Comparison of ENCODE assay signal across 8 cellular contexts in the genomic region with DNA sequence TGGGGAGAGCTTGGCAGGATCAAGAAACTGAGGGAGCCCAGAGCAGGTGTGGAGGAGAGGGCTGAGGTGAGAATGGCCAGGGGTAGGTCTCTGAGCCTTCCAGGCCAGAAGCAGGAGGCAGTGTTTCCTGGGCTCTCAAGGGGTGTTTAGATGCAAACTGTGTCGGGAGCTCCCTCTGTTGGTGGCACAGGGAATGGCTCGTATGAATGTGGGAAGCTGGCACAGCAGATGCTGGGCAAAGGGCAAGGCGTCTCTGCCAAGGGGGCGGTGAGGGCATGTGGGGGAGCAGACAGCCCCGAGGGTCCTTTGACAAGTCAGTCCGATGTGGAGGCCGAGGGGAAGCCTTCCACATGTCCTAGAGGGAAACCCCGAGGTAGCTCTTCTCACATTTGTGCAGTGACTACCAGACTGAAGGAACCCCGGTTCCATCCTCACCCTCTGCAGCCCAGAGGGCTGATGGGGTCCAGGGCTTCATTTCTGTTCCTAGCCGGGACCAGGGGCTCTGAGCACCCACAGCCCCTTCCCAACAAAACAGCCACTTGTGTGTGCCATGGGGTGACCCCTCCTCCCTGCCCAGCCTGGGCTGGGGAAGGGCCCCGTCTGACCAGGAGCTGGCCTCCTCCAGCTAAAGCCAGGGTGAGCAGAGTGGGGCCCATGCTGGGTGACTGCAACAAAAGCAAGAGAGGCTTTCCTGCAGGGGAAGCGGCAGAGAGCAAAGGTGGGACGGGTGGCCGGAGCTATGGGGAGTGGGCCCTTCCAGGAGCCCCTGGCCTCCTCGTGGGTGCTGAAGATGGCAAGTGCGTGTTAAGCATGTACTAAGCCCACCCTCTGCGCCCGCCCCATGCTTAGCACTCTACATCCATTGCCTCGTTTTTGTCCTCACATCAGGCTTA.
A peak's percentile ranks its signal among the peaks of the same experiment; 100 is the strongest.
DNase-seq lines count a peak whose midpoint lies in the region; ATAC-seq and TF ChIP-seq lines count a peak whose summit lies in the region.

No MANE protein-coding gene starts in this region.

- no peak overlapping the region for H2AFZ ChIP-seq in HCT116 (ENCODE audit: low read depth, low read length, poor library complexity, severe bottlenecking)

- H3K9me3 Mint-ChIP-seq in activated CD4-positive, alpha-beta T cell treated with anti-CD3 and anti-CD28 coated beads, Interleukin-2, amount 10 ng/mL, durations not matched to agents 7 days and 5 days, result no peaks in the 10 kb centered on the region

- TF ChIP-seq CTCF in HCT116 (IDR thresholded peaks at IDR 0.05 in 2 of 3, conservative IDR thresholded peaks at IDR 0.05 in 1 of 3; ENCODE audit: borderline replicate concordance in 1 of 3, insufficient read depth in 1 of 3, low read depth in 2 of 3, low read length in 2 of 3), result peak; percentile 91 to 95 (median 94)
- TF ChIP-seq CTCF in lower leg skin (IDR thresholded peaks at IDR 0.05), result peak in 1 of 3 donors; percentile 80

- peak; percentile 93 for TF ChIP-seq RAD21 in HCT116 (IDR thresholded peaks at IDR 0.05; ENCODE audit: low read depth)

- H3K4me1 ChIP-seq in HCT116 (ENCODE audit: control insufficient read depth in 1 of 2, insufficient read depth in 2 of 2, low read length in 2 of 2), result no peaks in the 10 kb centered on the region

- H3K9me3 ChIP-seq in HCT116 (ENCODE audit: control insufficient read depth in 1 of 2, insufficient read depth in 1 of 2, low read depth in 1 of 2, low read length in 2 of 2), result no peaks in the 10 kb centered on the region

- WGBS in lower leg skin, 2 donors, result 53 to 59% methylated on average over 18 to 19 of the region's 19 CpGs

- H3K4me3 ChIP-seq in HCT116 (replicated peaks in 1 of 2; ENCODE audit: low read depth in 1 of 2, low read length in 2 of 2), result no peak overlapping the region
- no peak overlapping the region for H3K4me3 ChIP-seq in lower leg skin (ENCODE audit: low read depth, poor library complexity, severe bottlenecking)

- BruUV-seq in HCT116 (replicated peaks; lab: Mats Ljungman, UMichigan), result no TSS peak

- intact Hi-C loops in HCT116 (cut with micrococcal nuclease), result loop anchor here (1.0 to 5.0 kb wide), 3 partner anchors 249 to 653 kb away; no protein-coding TSS in a partner anchor
- intact Hi-C loops in lower leg skin (cut with DNase I; ENCODE audit: low total_unique reads), result loop anchor here (5.0 kb wide), 2 partner anchors 198 to 383 kb away; a partner anchor contains a TSS

- ATAC-seq in HCT116 (peak; percentile 93), HG03025 (IDR thresholded peaks at IDR 0.05; ENCODE audit: low FRiP score, unreplicated experiment) (no peak)

- H3K27me3 Mint-ChIP-seq in activated CD4-positive, alpha-beta T cell treated with anti-CD3 and anti-CD28 coated beads, Interleukin-2, amount 10 ng/mL, durations not matched to agents 7 days and 5 days, result peaks cover 2% of the 10 kb centered on the region

- no peak overlapping the region for H3K4me3 Mint-ChIP-seq in activated CD4-positive, alpha-beta T cell treated with anti-CD3 and anti-CD28 coated beads, Interleukin-2, amount 10 ng/mL, durations not matched to agents 7 days and 5 days

- no peaks in the 10 kb centered on the region for H4K20me1 ChIP-seq in HCT116 (ENCODE audit: insufficient read depth)

- H3K4me2 ChIP-seq in HCT116 (ENCODE audit: low read length), result no peak overlapping the region

- POLR2A ChIA-PET in HCT116 (lab: Charles Lee), result no interaction called here
- POLR2A ChIA-PET in activated CD4-positive, alpha-beta T cell treated with anti-CD3 and anti-CD28 coated beads, Interleukin-2, amount 10 ng/mL, durations not matched to agents 7 days and 5 days (lab: Charles Lee), result no interaction called here

- no peak overlapping the region for H3K27ac Mint-ChIP-seq in activated CD4-positive, alpha-beta T cell treated with anti-CD3 and anti-CD28 coated beads, Interleukin-2, amount 10 ng/mL, durations not matched to agents 7 days and 5 days

- no peaks in the 10 kb centered on the region for H3K79me2 ChIP-seq in HCT116 (ENCODE audit: insufficient read depth, low read length)

- H3K9ac ChIP-seq in HCT116 (ENCODE audit: low read length), result no peak overlapping the region

- DNase-seq in COLO829 (ENCODE audit: low spot score), result peak; percentile 72
- DNase-seq in HCT116 (ENCODE audit: low read depth, low spot score), result peak; percentile 50
- peak; percentile 78 for DNase-seq in NCI-H460 (ENCODE audit: extremely low read depth, low read depth)
- peak; percentile 75 for DNase-seq in activated CD4-positive, alpha-beta T cell treated with anti-CD3 and anti-CD28 coated beads, Interleukin-2, amount 10 ng/mL, durations not matched to agents 7 days and 5 days
- DNase-seq in dedifferentiated amniotic fluid mesenchymal stem cell (ENCODE audit: extremely low spot score), result peak; percentile 67
- peak; percentile 77 to 95 for DNase-seq in lower leg skin (ENCODE audit: low spot score in 2 of 2)
- DNase-seq in stimulated activated CD8-positive, alpha-beta memory T cell treated with anti-CD3 and anti-CD28 coated beads, Interleukin-12 subunit alpha, Interleukin-12 subunit beta, amount 100 ng/mL, for 1 hour (ENCODE audit: low read depth), result peak; percentile 48

- H3K9me2 ChIP-seq in HCT116 (ENCODE audit: insufficient read depth), result no peaks in the 10 kb centered on the region

- RAD21 ChIA-PET in HCT116 (lab: Charles Lee; ENCODE audit: low non-redundant PET in 1 of 2, low total read pairs in 2 of 2, uncharacterized antibody in 2 of 2, unreplicated experiment in 2 of 2), result interaction anchor here (0.8 to 1.4 kb wide), 3 partner anchors 61 to 383 kb away, joined by 4 to 6 read pairs (median 4); no protein-coding TSS in a partner anchor

- TF ChIP-seq POLR2A in HCT116 (IDR thresholded peaks at IDR 0.05; ENCODE audit: borderline replicate concordance, extremely low read depth, insufficient read depth, insufficient read length) (no peak), lower leg skin (IDR thresholded peaks at IDR 0.05) (no peak)

- peaks cover 7% of the 10 kb centered on the region for H3K4me1 Mint-ChIP-seq in activated CD4-positive, alpha-beta T cell treated with anti-CD3 and anti-CD28 coated beads, Interleukin-2, amount 10 ng/mL, durations not matched to agents 7 days and 5 days

- H3K36me3 Mint-ChIP-seq in activated CD4-positive, alpha-beta T cell treated with anti-CD3 and anti-CD28 coated beads, Interleukin-2, amount 10 ng/mL, durations not matched to agents 7 days and 5 days (ENCODE audit: low read depth), result no peaks in the 10 kb centered on the region

- CTCF ChIA-PET in HCT116 (lab: Charles Lee), result interaction anchor here (0.6 to 2.4 kb wide), 11 partner anchors 8 to 818 kb away, joined by 3 to 19 read pairs (median 4); no protein-coding TSS in a partner anchor
- CTCF ChIA-PET in activated CD4-positive, alpha-beta T cell treated with anti-CD3 and anti-CD28 coated beads, Interleukin-2, amount 10 ng/mL, durations not matched to agents 7 days and 5 days (lab: Charles Lee), result interaction anchor here (0.6 to 1.8 kb wide), 18 partner anchors 10 to 656 kb away, joined by 3 to 7 read pairs (median 4); a partner anchor contains a TSS

- no peak overlapping the region for H3K27ac ChIP-seq in HCT116 (ENCODE audit: low read depth, low read length)

- no peaks in the 10 kb centered on the region for H3K27me3 ChIP-seq in HCT116 (ENCODE audit: insufficient read depth, low read length)

- no peaks in the 10 kb centered on the region for H3K36me3 ChIP-seq in HCT116 (ENCODE audit: control insufficient read depth in 1 of 2, insufficient read depth in 2 of 2, low read length in 2 of 2)

TF ChIP-seq in HCT116, 20 proteins besides CTCF, POLR2A, EP300 and RAD21:
- TF ChIP-seq, protein P1, sequence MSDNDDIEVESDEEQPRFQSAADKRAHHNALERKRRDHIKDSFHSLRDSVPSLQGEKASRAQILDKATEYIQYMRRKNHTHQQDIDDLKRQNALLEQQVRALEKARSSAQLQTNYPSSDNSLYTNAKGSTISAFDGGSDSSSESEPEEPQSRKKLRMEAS (IDR thresholded peaks at IDR 0.05), result no peak
- TF ChIP-seq JUND (IDR thresholded peaks at IDR 0.05), result no peak
- TF ChIP-seq SRF (IDR thresholded peaks at IDR 0.05; ENCODE audit: low read depth), result no peak
- TF ChIP-seq EZH2phosphoT487 (IDR thresholded peaks at IDR 0.05; ENCODE audit: borderline replicate concordance), result no peak
- no peak for TF ChIP-seq FOSL1 (IDR thresholded peaks at IDR 0.05; ENCODE audit: low read depth)
- TF ChIP-seq ZNF274 (IDR thresholded peaks at IDR 0.05; ENCODE audit: low read depth, low read length), result no peak
